ENCODE assay signal across 8 cellular contexts in genomic region chr20:49323622-49324238, GRCh38. TPM values are rescaled to one million over a fixed set of nuclear protein-coding genes. Genes with fewer than 3 reads are reported as not detected.
A peak's percentile ranks its signal among the peaks of the same experiment; 100 is the strongest.
DNase-seq lines count a peak whose midpoint lies in the region; ATAC-seq and TF ChIP-seq lines count a peak whose summit lies in the region.

No MANE protein-coding gene starts in this region.

- H2AFZ ChIP-seq in Loucy (ENCODE audit: low read length), result peak overlapping the region; percentile 22; the same call in 1 of the 2 replicates

- no peaks in the 10 kb centered on the region for H4K20me1 ChIP-seq in Loucy (ENCODE audit: insufficient read depth, low read length, poor library complexity, severe bottlenecking)

- H3K27ac ChIP-seq in VCaP (peak overlapping the region; percentile 43), esophagus squamous epithelium (peak overlapping the region in 3 of 4 donors; percentile 44 to 66 (median 48))

- H3K79me2 ChIP-seq in Loucy (ENCODE audit: insufficient read depth, low read length), result no peaks in the 10 kb centered on the region

- no peak overlapping the region for H3K9ac ChIP-seq in Loucy (ENCODE audit: low read depth, low read length, poor library complexity, severe bottlenecking)

- ATAC-seq in HG03280 (IDR thresholded peaks at IDR 0.05; ENCODE audit: unreplicated experiment), result no peak

- TF ChIP-seq POLR2A in esophagus squamous epithelium (IDR thresholded peaks at IDR 0.05), result no peak

- H3K4me1 ChIP-seq in Loucy (ENCODE audit: insufficient read depth, low read length, poor library complexity, severe bottlenecking) (peaks cover 16% of the 10 kb centered on the region), esophagus squamous epithelium (peaks cover 0 to 32% (median 9%) of the 10 kb centered on the region in 3 donors)

- no peaks in the 10 kb centered on the region for H3F3A ChIP-seq in Loucy (ENCODE audit: low read depth)

- peak; percentile 67 for TF ChIP-seq CTCF in Loucy (conservative IDR thresholded peaks at IDR 0.05; ENCODE audit: low read length)
- peak; percentile 76 for TF ChIP-seq CTCF in VCaP (conservative IDR thresholded peaks at IDR 0.05)
- peak in 4 of 6 experiments; percentile 13 to 49 (median 24) for TF ChIP-seq CTCF in esophagus squamous epithelium (IDR thresholded peaks at IDR 0.05)

- H3K36me3 ChIP-seq in Loucy (ENCODE audit: insufficient read depth, low read length), result no peaks in the 10 kb centered on the region
- H3K36me3 ChIP-seq in esophagus squamous epithelium, result no peaks in the 10 kb centered on the region

- H3K27me3 ChIP-seq in Loucy (ENCODE audit: insufficient read depth, low read length, poor library complexity, severe bottlenecking) (no peaks in the 10 kb centered on the region), esophagus squamous epithelium (peaks cover 2 to 67% (median 8%) of the 10 kb centered on the region in 4 donors)

- H3K9me2 ChIP-seq in Loucy (replicated peaks; ENCODE audit: low read depth, low read length), result no peaks in the 10 kb centered on the region

- peak overlapping the region; percentile 16 for H3K4me2 ChIP-seq in Loucy (ENCODE audit: low read depth, low read length, poor library complexity, severe bottlenecking)

- 17 to 34% methylated on average over 4 to 9 of the region's 9 CpGs for WGBS in esophagus squamous epithelium, 2 donors

- H3K9me3 ChIP-seq in Loucy (ENCODE audit: insufficient read depth, low read depth, low read length), result no peaks in the 10 kb centered on the region
- H3K9me3 ChIP-seq in esophagus squamous epithelium, result no peaks in the 10 kb centered on the region

- intact Hi-C loops in esophagus squamous epithelium (cut with DNase I), result loop anchor here (10.0 kb wide), 1 partner anchor 79 kb away; no protein-coding TSS in a partner anchor
- intact Hi-C loops in posterior vena cava (cut with DNase I), result loop anchor here in 1 of 2 donors (10.0 kb wide), 1 partner anchor 281 kb away; no protein-coding TSS in a partner anchor

- no peak overlapping the region for H3K4me3 ChIP-seq in Loucy (ENCODE audit: low read length, poor library complexity, severe bottlenecking)
- H3K4me3 ChIP-seq in esophagus squamous epithelium, result no peak overlapping the region

- DNase-seq in activated CD4-positive, alpha-beta T cell treated with anti-CD3 and anti-CD28 coated beads for 48 hours, result peak; percentile 28
- DNase-seq in activated CD4-positive, alpha-beta T cell treated with anti-CD3 and anti-CD28 coated beads for 1 hour, result no peak
- no peak for DNase-seq in esophagus squamous epithelium (lab: John Stamatoyannopoulos, UW)
- peak; percentile 56 for DNase-seq in posterior vena cava (ENCODE audit: low spot score)
- DNase-seq in cortex of kidney (lab: John Stamatoyannopoulos, UW), result no peak

RNA-seq across cellular contexts. Expression of gene ZNFX1, which starts 45.9 kb away (rescaled TPM):
- total RNA-seq in esophagus squamous epithelium, result 10 to 100 TPM; 12.8 to 25.2 (median 17.9) TPM
- 10 to 100 TPM; 40.0 to 52.6 TPM for total RNA-seq in posterior vena cava

Comparison
In these comparisons a context has a peak if more than half of its experiments do, and no peak if none do; other contexts are left out.
1. DNase-seq: peak in activated CD4-positive, alpha-beta T cell treated with anti-CD3 and anti-CD28 coated beads for 48 hours (single experiment) and posterior vena cava (single experiment); none in activated CD4-positive, alpha-beta T cell treated with anti-CD3 and anti-CD28 coated beads for 1 hour (single experiment), esophagus squamous epithelium (single experiment) and cortex of kidney (single experiment).
2. CTCF ChIP-seq: peak in every context shown above with its lines; median percentile 76 in VCaP; 67 in Loucy; 24 in esophagus squamous epithelium.